Comparison of ENCODE assay signal across 1 cellular context in the genomic region with DNA sequence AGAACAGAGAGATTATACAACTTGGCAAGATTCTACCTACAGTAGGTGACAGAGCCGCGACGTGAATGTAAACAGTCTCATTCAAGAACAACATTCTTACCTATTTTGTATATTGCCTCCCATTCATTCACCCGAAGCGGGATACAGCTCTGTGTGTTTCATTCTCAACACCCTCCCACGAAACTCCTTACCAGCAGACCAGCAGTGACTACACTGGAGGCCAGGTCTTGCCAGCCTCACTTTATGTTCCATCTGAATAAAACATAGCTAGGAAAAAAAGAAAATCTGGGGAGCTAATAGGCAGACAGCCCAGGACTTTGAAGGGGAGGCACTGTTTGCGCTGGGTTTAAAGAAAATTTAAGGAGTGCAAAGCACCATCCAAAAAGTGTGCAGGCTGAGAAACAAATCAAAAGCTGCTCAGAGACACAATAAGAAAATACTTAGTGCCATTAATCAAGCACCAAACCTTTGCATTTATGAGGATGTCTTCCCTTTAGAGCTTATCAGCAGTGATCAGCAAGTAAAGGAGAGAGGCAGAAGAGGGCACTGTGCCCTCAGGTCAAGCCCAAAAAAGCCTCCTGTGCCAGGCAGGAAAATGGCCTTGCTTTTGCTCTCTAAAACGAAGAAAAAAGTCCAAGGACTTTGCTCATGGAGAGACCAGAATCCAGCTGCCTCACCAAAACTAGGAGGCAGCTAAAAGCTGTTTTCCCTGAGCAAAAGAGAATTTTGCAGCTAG.
TF ChIP-seq lines count a peak whose summit lies in the region.

No MANE protein-coding gene starts in this region.

TF ChIP-seq in H1, 55 proteins besides CTCF, POLR2A, EP300 and RAD21 (continued from another document):
- TF ChIP-seq MAFK (IDR thresholded peaks at IDR 0.05; ENCODE audit: low read depth, low read length): no peak
- TF ChIP-seq, protein P1, sequence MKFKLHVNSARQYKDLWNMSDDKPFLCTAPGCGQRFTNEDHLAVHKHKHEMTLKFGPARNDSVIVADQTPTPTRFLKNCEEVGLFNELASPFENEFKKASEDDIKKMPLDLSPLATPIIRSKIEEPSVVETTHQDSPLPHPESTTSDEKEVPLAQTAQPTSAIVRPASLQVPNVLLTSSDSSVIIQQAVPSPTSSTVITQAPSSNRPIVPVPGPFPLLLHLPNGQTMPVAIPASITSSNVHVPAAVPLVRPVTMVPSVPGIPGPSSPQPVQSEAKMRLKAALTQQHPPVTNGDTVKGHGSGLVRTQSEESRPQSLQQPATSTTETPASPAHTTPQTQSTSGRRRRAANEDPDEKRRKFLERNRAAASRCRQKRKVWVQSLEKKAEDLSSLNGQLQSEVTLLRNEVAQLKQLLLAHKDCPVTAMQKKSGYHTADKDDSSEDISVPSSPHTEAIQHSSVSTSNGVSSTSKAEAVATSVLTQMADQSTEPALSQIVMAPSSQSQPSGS (IDR thresholded peaks at IDR 0.05; ENCODE audit: low read length): no peak
- TF ChIP-seq, protein P2, sequence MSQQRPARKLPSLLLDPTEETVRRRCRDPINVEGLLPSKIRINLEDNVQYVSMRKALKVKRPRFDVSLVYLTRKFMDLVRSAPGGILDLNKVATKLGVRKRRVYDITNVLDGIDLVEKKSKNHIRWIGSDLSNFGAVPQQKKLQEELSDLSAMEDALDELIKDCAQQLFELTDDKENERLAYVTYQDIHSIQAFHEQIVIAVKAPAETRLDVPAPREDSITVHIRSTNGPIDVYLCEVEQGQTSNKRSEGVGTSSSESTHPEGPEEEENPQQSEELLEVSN (IDR thresholded peaks at IDR 0.05): no peak
- no peak for TF ChIP-seq JUND (IDR thresholded peaks at IDR 0.05; ENCODE audit: low read length)
- no peak for TF ChIP-seq GTF2F1 (IDR thresholded peaks at IDR 0.05; ENCODE audit: borderline replicate concordance, low read depth, low read length)
- no peak for TF ChIP-seq SUZ12 (IDR thresholded peaks at IDR 0.05; ENCODE audit: low read length)
- no peak for TF ChIP-seq RXRA (IDR thresholded peaks at IDR 0.05; ENCODE audit: insufficient read depth, low read depth, low read length)
- TF ChIP-seq ASH2L (IDR thresholded peaks at IDR 0.05; ENCODE audit: low read length): no peak
- TF ChIP-seq YY1 (IDR thresholded peaks at IDR 0.05; ENCODE audit: low read depth, low read length): no peak
- TF ChIP-seq TBP (IDR thresholded peaks at IDR 0.05; ENCODE audit: low read depth, low read length): no peak
- no peak for TF ChIP-seq GABPA (IDR thresholded peaks at IDR 0.05; ENCODE audit: borderline replicate concordance, insufficient read depth, low read length)
- no peak for TF ChIP-seq CEBPB (IDR thresholded peaks at IDR 0.05; ENCODE audit: low read depth, low read length)
- no peak for TF ChIP-seq POLR2AphosphoS5 (IDR thresholded peaks at IDR 0.05; ENCODE audit: low read depth, low read length)
- no peak for TF ChIP-seq CHD1 (IDR thresholded peaks at IDR 0.05; ENCODE audit: low read depth, low read length)
